ENCODE assay signal across 8 cellular contexts in genomic region chr2:46615555-46616487, GRCh38. TPM values are rescaled to one million over a fixed set of nuclear protein-coding genes. Genes with fewer than 3 reads are reported as not detected.
DNase-seq lines count a peak whose midpoint lies in the region; ATAC-seq and TF ChIP-seq lines count a peak whose summit lies in the region.

No MANE protein-coding gene starts in this region.

- peak overlapping the region; percentile 92 for H3K27ac Mint-ChIP-seq in activated naive CD4-positive, alpha-beta T cell treated with anti-CD3 and anti-CD28 coated beads, Interleukin-2, amount 10 ng/mL, durations not matched to agents 7 days and 5 days
- H3K27ac Mint-ChIP-seq in osteocyte (ENCODE audit: unreplicated experiment): peak overlapping the region; percentile 93

- H3K9me3 Mint-ChIP-seq in activated naive CD4-positive, alpha-beta T cell treated with anti-CD3 and anti-CD28 coated beads, Interleukin-2, amount 10 ng/mL, durations not matched to agents 7 days and 5 days: no peaks in the 10 kb centered on the region
- no peaks in the 10 kb centered on the region for H3K9me3 Mint-ChIP-seq in osteocyte (ENCODE audit: unreplicated experiment)

- ATAC-seq in Right ventricle myocardium superior (ENCODE audit: poor library complexity) (peak; percentile 7), GM21515 (IDR thresholded peaks at IDR 0.05; ENCODE audit: unreplicated experiment) (no peak)

- CTCF ChIA-PET in activated naive CD4-positive, alpha-beta T cell treated with anti-CD3 and anti-CD28 coated beads, Interleukin-2, amount 10 ng/mL, durations not matched to agents 7 days and 5 days (lab: Charles Lee): interaction anchor here (1.2 kb wide), 2 partner anchors 44 to 57 kb away, joined by 3 read pairs; no protein-coding TSS in a partner anchor

- intact Hi-C loops in Right ventricle myocardium superior (cut with DNase I): no loop called here

- H3K4me3 Mint-ChIP-seq in activated naive CD4-positive, alpha-beta T cell treated with anti-CD3 and anti-CD28 coated beads, Interleukin-2, amount 10 ng/mL, durations not matched to agents 7 days and 5 days: peak overlapping the region; percentile 92
- peak overlapping the region; percentile 94 for H3K4me3 Mint-ChIP-seq in osteocyte (ENCODE audit: unreplicated experiment)

- H3K36me3 Mint-ChIP-seq in activated naive CD4-positive, alpha-beta T cell treated with anti-CD3 and anti-CD28 coated beads, Interleukin-2, amount 10 ng/mL, durations not matched to agents 7 days and 5 days: peaks cover 16% of the 10 kb centered on the region
- H3K36me3 Mint-ChIP-seq in osteocyte (ENCODE audit: unreplicated experiment): peaks cover 12% of the 10 kb centered on the region

- TF ChIP-seq CTCF in osteocyte (IDR thresholded peaks at IDR 0.05): peak; percentile 34

- no peaks in the 10 kb centered on the region for H3K27me3 Mint-ChIP-seq in activated naive CD4-positive, alpha-beta T cell treated with anti-CD3 and anti-CD28 coated beads, Interleukin-2, amount 10 ng/mL, durations not matched to agents 7 days and 5 days
- no peaks in the 10 kb centered on the region for H3K27me3 Mint-ChIP-seq in osteocyte (ENCODE audit: unreplicated experiment)

- DNase-seq in activated CD4-positive, alpha-beta T cell treated with anti-CD3 and anti-CD28 coated beads for 24 hours (ENCODE audit: low read depth in 2 of 2): peak; percentile 1 to 3
- DNase-seq in activated CD4-positive, alpha-beta T cell treated with anti-CD3 and anti-CD28 coated beads for 1 hour: no peak
- peak; percentile 11 for DNase-seq in NCI-H510A (lab: John Stamatoyannopoulos, UW)
- DNase-seq in activated naive CD4-positive, alpha-beta T cell treated with anti-CD3 and anti-CD28 coated beads, Interleukin-2, amount 10 ng/mL, durations not matched to agents 7 days and 5 days: no peak
- peak; percentile 40 for DNase-seq in Right ventricle myocardium superior
- no peak for DNase-seq in osteocyte (ENCODE audit: extremely low spot score, unreplicated experiment)
- DNase-seq in GM19240 (ENCODE audit: insufficient read length, low spot score): no peak

- H3K4me1 Mint-ChIP-seq in activated naive CD4-positive, alpha-beta T cell treated with anti-CD3 and anti-CD28 coated beads, Interleukin-2, amount 10 ng/mL, durations not matched to agents 7 days and 5 days: peaks cover 29% of the 10 kb centered on the region
- H3K4me1 Mint-ChIP-seq in osteocyte (ENCODE audit: unreplicated experiment): peaks cover 24% of the 10 kb centered on the region

RNA-seq across cellular contexts. Expression of gene PIGF, which starts 1.0 kb away (rescaled TPM):
- total RNA-seq in Right ventricle myocardium superior (8.9 TPM), osteocyte (21.6 and 23.6 TPM in 2 replicates)

RNA-seq across cellular contexts. Expression of gene CRIPT, which starts 1.2 kb away (rescaled TPM):
- total RNA-seq in Right ventricle myocardium superior (19.1 TPM), osteocyte (16.4 and 19.9 TPM in 2 replicates)

Comparison
In these comparisons a context has a peak if more than half of its experiments do, and no peak if none do; other contexts are left out.
1. DNase-seq: peak in activated CD4-positive, alpha-beta T cell treated with anti-CD3 and anti-CD28 coated beads for 24 hours (2 of 2), NCI-H510A (single experiment) and Right ventricle myocardium superior (single experiment); none in activated CD4-positive, alpha-beta T cell treated with anti-CD3 and anti-CD28 coated beads for 1 hour (single experiment), activated naive CD4-positive, alpha-beta T cell treated with anti-CD3 and anti-CD28 coated beads, Interleukin-2, amount 10 ng/mL, durations not matched to agents 7 days and 5 days (single experiment), osteocyte (single experiment) and GM19240 (single experiment).